ENCODE assay signal across 1 cellular context in the genomic region with DNA sequence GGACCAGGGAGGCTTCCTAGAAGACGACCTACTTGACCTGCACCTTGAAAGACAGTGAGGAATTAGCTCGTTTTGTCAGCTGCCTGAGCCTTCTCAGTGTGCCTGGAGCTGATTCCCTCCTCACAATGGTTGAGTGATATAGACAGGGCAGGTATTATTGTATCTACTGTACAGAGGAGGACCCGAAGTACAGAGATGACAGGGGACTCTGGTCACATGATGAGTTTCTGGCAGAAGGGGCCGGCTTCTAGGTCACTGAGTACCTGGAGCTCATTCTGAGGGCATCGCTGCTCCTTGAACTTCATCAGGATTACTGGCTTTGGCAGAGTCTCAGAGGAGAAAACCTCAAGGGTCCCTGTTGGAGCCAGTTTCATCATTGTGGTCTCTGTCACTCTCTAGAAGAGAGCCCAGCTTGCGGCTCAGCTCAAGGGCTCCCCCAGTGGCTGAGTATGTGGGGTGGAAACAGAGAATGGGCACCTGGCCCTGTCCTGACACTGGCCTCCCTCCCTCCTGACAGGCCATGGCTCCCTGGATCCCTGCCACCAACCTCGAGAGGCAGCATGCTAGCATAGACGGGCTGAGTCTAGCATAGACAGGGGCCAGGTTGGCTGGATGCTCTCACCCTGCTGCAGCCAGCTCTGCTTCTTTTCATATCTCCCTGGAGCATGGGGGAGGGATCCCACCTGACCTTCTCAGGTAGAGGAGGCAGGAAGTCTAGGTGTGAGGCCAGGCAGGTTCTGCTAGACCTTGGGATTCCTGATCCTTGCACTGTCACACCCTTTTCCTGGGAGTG.
A peak's percentile ranks its signal among the peaks of the same experiment; 100 is the strongest.
TF ChIP-seq lines count a peak whose summit lies in the region.

No MANE protein-coding gene starts in this region.

TF ChIP-seq in K562, 482 proteins besides CTCF, POLR2A, EP300 and RAD21 (continued from another document and continues in another):
- TF ChIP-seq ZNF407 (IDR thresholded peaks at IDR 0.05; ENCODE audit: low read depth) = no peak
- no peak for TF ChIP-seq CEBPZ (IDR thresholded peaks at IDR 0.05; ENCODE audit: borderline replicate concordance, low read depth, low read length)
- TF ChIP-seq MAX (CRISPR knock-in tag; IDR thresholded peaks at IDR 0.05) = no peak
- no peak for TF ChIP-seq ZBTB11 (CRISPR knock-in tag; IDR thresholded peaks at IDR 0.05)
- TF ChIP-seq FOXK2 (conservative IDR thresholded peaks at IDR 0.05 in 1 of 2, IDR thresholded peaks at IDR 0.05 in 1 of 2; ENCODE audit: low read depth in 2 of 2) = no peak
- no peak for TF ChIP-seq TRIM28 (IDR thresholded peaks at IDR 0.05)
- no peak for TF ChIP-seq DLX4 (CRISPR knock-in tag; IDR thresholded peaks at IDR 0.05)
- TF ChIP-seq HDAC6 (IDR thresholded peaks at IDR 0.05; ENCODE audit: low read depth, low read length) = no peak
- TF ChIP-seq, protein P1, sequence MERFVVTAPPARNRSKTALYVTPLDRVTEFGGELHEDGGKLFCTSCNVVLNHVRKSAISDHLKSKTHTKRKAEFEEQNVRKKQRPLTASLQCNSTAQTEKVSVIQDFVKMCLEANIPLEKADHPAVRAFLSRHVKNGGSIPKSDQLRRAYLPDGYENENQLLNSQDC (CRISPR knock-in tag; IDR thresholded peaks at IDR 0.05) = no peak
- TF ChIP-seq CC2D1A (IDR thresholded peaks at IDR 0.05) = peak; percentile 58; the same call in 1 of the 2 replicates
- TF ChIP-seq, protein P2, sequence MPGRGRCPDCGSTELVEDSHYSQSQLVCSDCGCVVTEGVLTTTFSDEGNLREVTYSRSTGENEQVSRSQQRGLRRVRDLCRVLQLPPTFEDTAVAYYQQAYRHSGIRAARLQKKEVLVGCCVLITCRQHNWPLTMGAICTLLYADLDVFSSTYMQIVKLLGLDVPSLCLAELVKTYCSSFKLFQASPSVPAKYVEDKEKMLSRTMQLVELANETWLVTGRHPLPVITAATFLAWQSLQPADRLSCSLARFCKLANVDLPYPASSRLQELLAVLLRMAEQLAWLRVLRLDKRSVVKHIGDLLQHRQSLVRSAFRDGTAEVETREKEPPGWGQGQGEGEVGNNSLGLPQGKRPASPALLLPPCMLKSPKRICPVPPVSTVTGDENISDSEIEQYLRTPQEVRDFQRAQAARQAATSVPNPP (IDR thresholded peaks at IDR 0.05; ENCODE audit: borderline replicate concordance, insufficient read depth, insufficient read length) = no peak
- TF ChIP-seq MYBL2 (IDR thresholded peaks at IDR 0.05; ENCODE audit: low read depth) = no peak
- TF ChIP-seq MYBL2 (CRISPR knock-in tag; IDR thresholded peaks at IDR 0.05; ENCODE audit: borderline replicate concordance) = no peak
- no peak for TF ChIP-seq ZNF696 (CRISPR knock-in tag; conservative IDR thresholded peaks at IDR 0.05)
- no peak for TF ChIP-seq KLF10 (CRISPR knock-in tag; IDR thresholded peaks at IDR 0.05)
- no peak for TF ChIP-seq MBD2 (IDR thresholded peaks at IDR 0.05; ENCODE audit: borderline replicate concordance, low read depth)
- TF ChIP-seq YY1 (IDR thresholded peaks at IDR 0.05; ENCODE audit: borderline replicate concordance in 1 of 3, control insufficient read depth in 1 of 3, extremely low read depth in 1 of 3, insufficient read depth in 3 of 3, insufficient read length in 1 of 3, insufficient replicate concordance in 2 of 3, low read depth in 1 of 3, low read length in 2 of 3) = no peak
- TF ChIP-seq NONO (IDR thresholded peaks at IDR 0.05; ENCODE audit: low read depth in 2 of 2, low read length in 1 of 2) = no peak
- no peak for TF ChIP-seq HNRNPH1 (optimal IDR thresholded peaks at IDR 0.05; ENCODE audit: low read depth, low read length)
- TF ChIP-seq XRCC4 (IDR thresholded peaks at IDR 0.05; ENCODE audit: extremely low read depth, insufficient read depth, insufficient read length) = no peak
- no peak for TF ChIP-seq FOXP1 (CRISPR knock-in tag; IDR thresholded peaks at IDR 0.05)
- no peak for TF ChIP-seq HNRNPLL (IDR thresholded peaks at IDR 0.05; ENCODE audit: low read depth, low read length, poor library complexity, severe bottlenecking)
- no peak for TF ChIP-seq ZNF583 (CRISPR knock-in tag; IDR thresholded peaks at IDR 0.05)
- TF ChIP-seq ETV6 (IDR thresholded peaks at IDR 0.05; ENCODE audit: borderline replicate concordance in 1 of 2, low read depth in 2 of 2, low read length in 1 of 2) = no peak
- TF ChIP-seq ETV6 (CRISPR knock-in tag; IDR thresholded peaks at IDR 0.05; ENCODE audit: borderline replicate concordance) = no peak
- TF ChIP-seq ZC3H4 (CRISPR knock-in tag; IDR thresholded peaks at IDR 0.05; ENCODE audit: borderline replicate concordance) = no peak
- TF ChIP-seq, protein P3, sequence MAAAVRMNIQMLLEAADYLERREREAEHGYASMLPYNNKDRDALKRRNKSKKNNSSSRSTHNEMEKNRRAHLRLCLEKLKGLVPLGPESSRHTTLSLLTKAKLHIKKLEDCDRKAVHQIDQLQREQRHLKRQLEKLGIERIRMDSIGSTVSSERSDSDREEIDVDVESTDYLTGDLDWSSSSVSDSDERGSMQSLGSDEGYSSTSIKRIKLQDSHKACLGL (CRISPR knock-in tag; IDR thresholded peaks at IDR 0.05; ENCODE audit: borderline replicate concordance, poor library complexity, severe bottlenecking) = no peak
- no peak for TF ChIP-seq MCM2 (IDR thresholded peaks at IDR 0.05; ENCODE audit: low read depth)
- TF ChIP-seq ELF1 (tag; IDR thresholded peaks at IDR 0.05) = no peak
- TF ChIP-seq ZNF707 (CRISPR knock-in tag; conservative IDR thresholded peaks at IDR 0.05) = no peak
- TF ChIP-seq JUNB (CRISPR knock-in tag; conservative IDR thresholded peaks at IDR 0.05) = no peak
- TF ChIP-seq ARID2 (IDR thresholded peaks at IDR 0.05) = no peak
- TF ChIP-seq SIRT6 (IDR thresholded peaks at IDR 0.05; ENCODE audit: low read depth, low read length) = no peak
- TF ChIP-seq, protein P4, sequence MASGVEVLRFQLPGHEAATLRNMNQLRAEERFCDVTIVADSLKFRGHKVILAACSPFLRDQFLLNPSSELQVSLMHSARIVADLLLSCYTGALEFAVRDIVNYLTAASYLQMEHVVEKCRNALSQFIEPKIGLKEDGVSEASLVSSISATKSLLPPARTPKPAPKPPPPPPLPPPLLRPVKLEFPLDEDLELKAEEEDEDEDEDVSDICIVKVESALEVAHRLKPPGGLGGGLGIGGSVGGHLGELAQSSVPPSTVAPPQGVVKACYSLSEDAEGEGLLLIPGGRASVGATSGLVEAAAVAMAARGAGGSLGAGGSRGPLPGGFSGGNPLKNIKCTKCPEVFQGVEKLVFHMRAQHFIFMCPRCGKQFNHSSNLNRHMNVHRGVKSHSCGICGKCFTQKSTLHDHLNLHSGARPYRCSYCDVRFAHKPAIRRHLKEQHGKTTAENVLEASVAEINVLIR (CRISPR knock-in tag; IDR thresholded peaks at IDR 0.05) = no peak
- TF ChIP-seq JUND (IDR thresholded peaks at IDR 0.05; ENCODE audit: borderline replicate concordance, low read depth, low read length) = 0 out of 2 replicates have a peak, but pooled peaks have one; percentile 33
- no peak; the same call in 2 of the 3 replicates for TF ChIP-seq JUND (tag; IDR thresholded peaks at IDR 0.05; ENCODE audit: borderline replicate concordance, low read depth, low read length)
- no peak for TF ChIP-seq NFE2 (IDR thresholded peaks at IDR 0.05; ENCODE audit: low read depth)
- no peak for TF ChIP-seq CREB1 (IDR thresholded peaks at IDR 0.05)
- no peak for TF ChIP-seq CREB1 (CRISPR knock-in tag; IDR thresholded peaks at IDR 0.05)
- no peak for TF ChIP-seq HOXB6 (CRISPR knock-in tag; IDR thresholded peaks at IDR 0.05; ENCODE audit: borderline replicate concordance)
